Comparison of ENCODE assay signal across 22 cellular contexts in the genomic region with DNA sequence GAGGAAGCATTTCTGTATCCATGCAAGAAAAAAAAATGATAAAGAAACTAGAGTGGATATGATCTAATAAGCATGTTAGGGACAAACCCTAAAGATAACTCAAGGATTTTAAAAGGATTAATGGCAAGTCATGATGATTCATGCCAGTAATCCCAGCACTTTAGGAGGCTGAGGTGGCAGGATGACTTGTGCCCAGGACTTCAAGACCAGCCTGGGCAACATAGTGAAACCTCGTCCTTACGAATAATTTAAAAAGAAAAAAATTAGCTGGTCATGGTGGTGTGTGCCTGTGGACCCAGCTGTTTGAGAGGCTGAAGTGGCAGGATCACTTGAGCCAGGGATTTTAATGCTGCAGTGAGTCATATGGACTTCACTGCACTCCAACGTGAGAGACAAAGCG.
"Had no signal": no experiment of that assay in that cellular context is flagged by ENCODE, and none has a peak within 500 bp of the region (broad histone marks: within the 10 kb centered on the region; RNA-seq: fewer than 3 reads in every experiment).

No MANE protein-coding gene starts in this region.

- H3K27me3 ChIP-seq: brain microvascular endothelial cell, esophagus muscularis mucosa, upper lobe of right lung had no signal

- H3K4me1 ChIP-seq: esophagus muscularis mucosa, parathyroid adenoma, upper lobe of right lung had no signal

- H3K9ac ChIP-seq: parathyroid adenoma had no signal

- H3K9me3 ChIP-seq: esophagus muscularis mucosa, upper lobe of right lung had no signal

- H2AFZ ChIP-seq: parathyroid adenoma had no signal

- ATAC-seq: activated CD8-positive, alpha-beta T cell treated with anti-CD3 and anti-CD28 coated beads for 36 hours; left colon; sciatic nerve; upper lobe of right lung had no signal

- FAIRE-seq: endometrium, frontal cortex had no signal

- H3K4me3 ChIP-seq: coronary artery, esophagus muscularis mucosa, lung, upper lobe of right lung had no signal

- H3K36me3 ChIP-seq: brain microvascular endothelial cell, esophagus muscularis mucosa, upper lobe of right lung had no signal

- H3K27ac ChIP-seq: brain microvascular endothelial cell, coronary artery, esophagus muscularis mucosa, parathyroid adenoma, upper lobe of right lung had no signal

- DNase-seq: activated CD4-positive, alpha-beta T cell treated with anti-CD3 and anti-CD28 coated beads, Interleukin-2, amount 10 ng/mL, durations not matched to agents 24 days and 14 days; activated CD8-positive, alpha-beta T cell treated with anti-CD3 and anti-CD28 coated beads for 36 hours; activated naive CD4-positive, alpha-beta T cell treated with Interleukin-2 at 50 U/mL for 16 hours; activated naive CD8-positive, alpha-beta T cell treated with anti-CD3 and anti-CD28 coated beads, Interleukin-2, amount 10 ng/mL, durations not matched to agents 7 days and 5 days; activated T-cell treated with anti-CD3 and anti-CD28 coated beads, Interleukin-2, amount 50 U/mL, for 1 hour; anterior cingulate cortex; brain microvascular endothelial cell; hypothalamus; islet precursor cell; left colon; stimulated activated CD4-positive, alpha-beta T cell treated with anti-CD3 and anti-CD28 coated beads, Interleukin-12 subunit alpha, Interleukin-12 subunit beta, amount 100 ng/mL, for 4 hours; stimulated activated CD4-positive, alpha-beta T cell treated with anti-CD3 and anti-CD28 coated beads, Interleukin-1b, Interleukin-23, amount 100 ng/mL, for 48 hours; stimulated activated CD8-positive, alpha-beta memory T cell treated with anti-CD3 and anti-CD28 coated beads, Interleukin-4, amount 100 ng/mL, for 48 hours; stimulated activated naive CD4-positive, alpha-beta T cell; upper lobe of right lung had no signal

- H3K79me2 ChIP-seq: parathyroid adenoma had no signal
